In the genomic region with DNA sequence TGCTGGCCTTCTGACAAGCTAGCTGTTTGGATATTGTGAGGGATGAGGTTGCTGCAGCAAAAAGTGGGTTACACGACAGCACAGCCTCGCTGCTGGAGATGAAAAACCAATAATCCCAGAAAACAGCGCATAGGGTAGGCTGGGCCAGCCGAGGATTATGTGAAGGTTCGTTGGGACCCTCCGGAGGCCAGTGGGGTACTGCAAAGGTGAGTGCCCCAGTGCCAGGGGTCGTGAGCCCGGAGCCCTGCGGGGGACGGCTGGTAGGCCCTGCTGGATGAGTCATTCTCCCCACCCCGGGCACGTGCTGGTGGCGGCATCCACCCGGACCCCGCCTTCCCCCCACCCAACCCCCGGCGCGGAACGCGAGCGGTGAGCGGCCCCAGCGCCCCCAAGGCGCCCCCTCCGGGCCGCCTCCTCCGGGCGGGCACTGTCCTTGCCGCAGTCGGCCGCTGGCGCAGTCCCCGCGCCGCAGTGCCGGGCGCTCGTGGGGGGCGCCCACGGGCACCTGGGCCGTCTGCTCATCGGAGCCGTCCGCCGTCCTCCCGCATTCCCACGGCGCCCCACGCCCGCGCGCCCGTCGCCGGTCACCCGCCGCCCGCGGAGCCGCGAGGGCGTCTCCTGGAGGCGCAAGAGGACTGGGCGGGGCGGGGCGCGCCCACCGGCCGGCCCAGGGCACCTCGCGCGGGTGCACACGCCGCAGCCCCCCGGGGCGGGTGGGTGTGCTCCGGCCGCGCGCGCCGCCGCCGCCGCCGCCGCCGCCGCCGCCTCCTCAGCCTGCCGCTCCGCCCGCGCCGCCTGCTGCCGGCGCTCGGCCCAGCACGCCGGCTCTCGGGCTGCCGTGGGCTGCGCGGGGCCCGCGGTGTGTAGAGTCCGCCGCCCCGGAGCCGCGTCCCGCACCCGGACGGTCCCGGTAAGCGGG, we compare ENCODE assay signal across 8 cellular contexts. TPM values are rescaled to one million over a fixed set of nuclear protein-coding genes. Genes with fewer than 3 reads are reported as not detected.
DNase-seq lines count a peak whose midpoint lies in the region; ATAC-seq and TF ChIP-seq lines count a peak whose summit lies in the region.

PHF24 (plus strand) TSS at position 794 of the 919 bp plus-strand sequence. CDS start 13,014 bp downstream, outside the sequence.

- H3K36me3 Mint-ChIP-seq in MCF 10A (ENCODE audit: insufficient read depth, unreplicated experiment) = no peaks in the 10 kb centered on the region

- peaks cover 63% of the 10 kb centered on the region for H3K27me3 Mint-ChIP-seq in MCF 10A (ENCODE audit: insufficient read depth, unreplicated experiment)

- H3K36me3 ChIP-seq in breast epithelium (no peaks in the 10 kb centered on the region), esophagus squamous epithelium (no peaks in the 10 kb centered on the region), neutrophil (no peaks in the 10 kb centered on the region)

- H3K4me3 ChIP-seq in breast epithelium = peak within 1 kb of the TSS; percentile 35 to 77 (median 54)
- peak within 1 kb of the TSS; percentile 23 to 71 (median 46) for H3K4me3 ChIP-seq in esophagus squamous epithelium
- peak within 1 kb of the TSS; percentile 46 to 55 for H3K4me3 ChIP-seq in neutrophil (ENCODE audit: low read depth in 1 of 2, low read length in 1 of 2)

- ATAC-seq in HG02981 (IDR thresholded peaks at IDR 0.05; ENCODE audit: unreplicated experiment) = no peak

- POLR2A ChIA-PET in MCF 10A (lab: Yijun Ruan, JAX) = no interaction called here

- H3K4me1 Mint-ChIP-seq in MCF 10A (ENCODE audit: insufficient read depth, unreplicated experiment) = peaks cover 10% of the 10 kb centered on the region

- intact Hi-C loops in breast epithelium (cut with DNase I; ENCODE audit: low total_unique reads) = no loop called here
- intact Hi-C loops in MCF 10A (cut with micrococcal nuclease) = no loop called here
- intact Hi-C loops in esophagus squamous epithelium (cut with DNase I) = no loop called here

- H3K27me3 ChIP-seq in breast epithelium = peaks cover 0 to 6% of the 10 kb centered on the region in 2 donors
- H3K27me3 ChIP-seq in esophagus squamous epithelium = peaks cover 0 to 75% (median 6%) of the 10 kb centered on the region in 4 donors
- peaks cover 99% of the 10 kb centered on the region for H3K27me3 ChIP-seq in neutrophil

- H3K27ac ChIP-seq in breast epithelium (no peak within 1 kb of the TSS), esophagus squamous epithelium (no peak within 1 kb of the TSS), neutrophil (no peak within 1 kb of the TSS)

- 6 to 9% methylated on average over 6 to 8 of the region's 116 CpGs for WGBS in esophagus squamous epithelium, 2 donors

- TF ChIP-seq CTCF in breast epithelium (IDR thresholded peaks at IDR 0.05) = no peak
- no peak for TF ChIP-seq CTCF in MCF 10A (IDR thresholded peaks at IDR 0.05; ENCODE audit: unreplicated experiment)
- TF ChIP-seq CTCF in esophagus squamous epithelium (IDR thresholded peaks at IDR 0.05) = peak in 1 of 6 experiments; percentile 33
- no peak for TF ChIP-seq CTCF in neutrophil (IDR thresholded peaks at IDR 0.05)

- H3K27ac Mint-ChIP-seq in MCF 10A (ENCODE audit: low read depth, unreplicated experiment) = no peak within 1 kb of the TSS

- TF ChIP-seq POLR2A in breast epithelium (IDR thresholded peaks at IDR 0.05) = no peak
- no peak for TF ChIP-seq POLR2A in esophagus squamous epithelium (IDR thresholded peaks at IDR 0.05)

- H3K9me3 ChIP-seq in breast epithelium = no peaks in the 10 kb centered on the region
- no peaks in the 10 kb centered on the region for H3K9me3 ChIP-seq in esophagus squamous epithelium
- no peaks in the 10 kb centered on the region for H3K9me3 ChIP-seq in neutrophil

- CTCF ChIA-PET in MCF 10A (lab: Yijun Ruan, JAX) = interaction anchor here (0.6 to 0.7 kb wide), 2 partner anchors 197 to 296 kb away, joined by 3 read pairs; no protein-coding TSS in a partner anchor

- no peaks in the 10 kb centered on the region for H3K9me3 Mint-ChIP-seq in MCF 10A (ENCODE audit: unreplicated experiment)

- H3K4me1 ChIP-seq in breast epithelium = no peaks in the 10 kb centered on the region
- H3K4me1 ChIP-seq in esophagus squamous epithelium = peaks cover 3 to 18% (median 12%) of the 10 kb centered on the region in 3 donors
- H3K4me1 ChIP-seq in neutrophil (ENCODE audit: control insufficient read depth in 1 of 2, insufficient read depth in 1 of 2, low read depth in 1 of 2, low read length in 1 of 2) = peaks cover 6 to 10% of the 10 kb centered on the region in 2 experiments

- BruUV-seq in MCF 10A (replicated peaks; lab: Mats Ljungman, UMichigan) = no TSS peak

- no peak within 1 kb of the TSS for H3K4me3 Mint-ChIP-seq in MCF 10A (ENCODE audit: unreplicated experiment)

- no peak for DNase-seq in breast epithelium (ENCODE audit: low spot score in 2 of 2)
- DNase-seq in MCF 10A (ENCODE audit: unreplicated experiment) = no peak
- peak; percentile 17 for DNase-seq in activated CD4-positive, alpha-beta T cell treated with anti-CD3 and anti-CD28 coated beads for 48 hours
- no peak for DNase-seq in esophagus squamous epithelium (lab: John Stamatoyannopoulos, UW)
- no peak for DNase-seq in UCSD-AML1 (lab: John Stamatoyannopoulos, UW; ENCODE audit: unreplicated experiment)
- no peak for DNase-seq in GDM1 (lab: John Stamatoyannopoulos, UW)

RNA-seq across cellular contexts. Expression of gene PHF24, which starts in this region (rescaled TPM):
- 1 to 10 TPM in 1 of 3 donors, under 1 TPM in 2; 0.15 to 1.1 (median 0.33) TPM for total RNA-seq in breast epithelium
- total RNA-seq in MCF 10A (2022) = not detected in 2 replicates
- under 1 TPM in 3 of 4 donors, not detected in 1; 0.09 to 0.57 (median 0.44) TPM for total RNA-seq in esophagus squamous epithelium
